In the genomic region with DNA sequence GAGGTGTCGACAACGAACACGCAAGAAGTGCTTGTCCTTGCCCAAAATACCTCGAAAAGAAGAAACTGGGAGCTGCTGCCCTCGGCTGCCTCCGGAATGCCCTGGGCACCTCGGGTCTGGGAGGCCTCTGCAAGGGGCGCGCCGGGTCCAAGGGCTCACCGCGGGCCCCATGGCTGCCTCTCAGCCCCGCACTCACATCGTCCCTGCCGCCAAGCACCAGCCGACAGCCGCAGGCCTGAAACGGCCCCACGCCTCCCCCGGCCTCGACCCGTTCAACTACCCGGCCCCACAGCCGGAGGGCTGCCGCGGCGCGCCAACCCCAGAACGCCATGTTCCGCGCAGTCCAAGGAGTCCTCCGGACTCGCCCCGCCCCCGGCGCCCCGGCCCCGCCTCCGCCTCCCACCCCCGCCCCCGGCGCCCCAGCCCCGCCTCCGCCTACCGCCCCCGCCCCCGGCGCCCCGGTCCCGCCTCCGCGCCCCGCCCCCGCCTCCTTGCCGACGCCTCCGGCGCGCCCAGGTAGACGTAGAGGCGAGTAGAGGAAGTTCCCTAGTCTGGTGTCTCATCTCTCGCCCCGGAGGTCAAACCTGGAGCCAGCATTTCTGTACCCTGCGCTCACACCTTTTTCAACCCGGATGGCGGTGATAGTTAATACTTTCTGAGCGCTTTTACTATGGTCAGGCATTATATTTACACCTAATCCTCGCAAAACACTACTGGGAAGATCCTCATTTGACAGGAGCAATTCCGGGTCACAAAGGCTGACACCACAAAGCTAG, we compare ENCODE assay signal across 8 cellular contexts. TPM values are rescaled to one million over a fixed set of nuclear protein-coding genes. Genes with fewer than 3 reads are reported as not detected.
A peak's percentile ranks its signal among the peaks of the same experiment; 100 is the strongest.
DNase-seq lines count a peak whose midpoint lies in the region; ATAC-seq and TF ChIP-seq lines count a peak whose summit lies in the region.

Gene SIRT3 (minus strand): TSS at position 345 of the 776 bp plus-strand sequence. CDS start 14 bp downstream, at position 331.

- in situ Hi-C loops in Caki2 (cut with HindIII; ENCODE audit: low pct_unique_long_range_greater_than_20kb, low sequenced_read_pairs): no loop called here

- H3K27me3 ChIP-seq in OCI-LY1 (ENCODE audit: insufficient read depth, low read length): no peaks in the 10 kb centered on the region

- no peak within 1 kb of the TSS for H2AFZ ChIP-seq in OCI-LY1 (ENCODE audit: low read length)

- no peaks in the 10 kb centered on the region for H3F3A ChIP-seq in OCI-LY1 (ENCODE audit: insufficient read depth, low read length)

- peak; percentile 67 for ATAC-seq in GM21360 (IDR thresholded peaks at IDR 0.05; ENCODE audit: unreplicated experiment)

- no peaks in the 10 kb centered on the region for H3K9me3 ChIP-seq in OCI-LY1 (ENCODE audit: low read length)

- H3K27ac ChIP-seq in OCI-LY1 (ENCODE audit: low read depth, low read length, poor library complexity, severe bottlenecking): peak within 1 kb of the TSS; percentile 91

- peak within 1 kb of the TSS; percentile 90 for H3K4me2 ChIP-seq in OCI-LY1 (ENCODE audit: low read length)

- no peak for TF ChIP-seq CTCF in OCI-LY1 (IDR thresholded peaks at IDR 0.05; ENCODE audit: low read length)

- H3K4me3 ChIP-seq in OCI-LY1 (ENCODE audit: low read depth, low read length, poor library complexity, severe bottlenecking): peak within 1 kb of the TSS; percentile 100

- H3K36me3 ChIP-seq in OCI-LY1 (ENCODE audit: insufficient read depth, low read length): peaks cover 26% of the 10 kb centered on the region

- H4K20me1 ChIP-seq in OCI-LY1 (ENCODE audit: insufficient read depth, low read length): no peaks in the 10 kb centered on the region

- H3K4me1 ChIP-seq in OCI-LY1 (ENCODE audit: insufficient read depth, low read length, severe bottlenecking): peaks cover 23% of the 10 kb centered on the region

- peak within 1 kb of the TSS; percentile 100 for H3K9ac ChIP-seq in OCI-LY1 (ENCODE audit: low read length)

- no peaks in the 10 kb centered on the region for H3K9me2 ChIP-seq in OCI-LY1 (ENCODE audit: low read depth, low read length)

- DNase-seq in Caki2 (ENCODE audit: low read depth): peak; percentile 64
- DNase-seq in HT1080 (ENCODE audit: low read depth): peak; percentile 54
- peak; percentile 87 for DNase-seq in activated CD8-positive, alpha-beta memory T cell treated with anti-CD3 and anti-CD28 coated beads, Interleukin-2, amount 50 U/mL, for 48 hours
- DNase-seq in epidermal melanocyte (ENCODE audit: insufficient read length, low spot score): peak; percentile 83
- peak; percentile 42 for DNase-seq in middle frontal gyrus (ENCODE audit: extremely low spot score, low spot score)
- peak; percentile 64 to 65 for DNase-seq in stimulated activated CD8-positive, alpha-beta memory T cell treated with anti-CD3 and anti-CD28 coated beads, Interleukin-2, amount 100 ng/mL, for 48 hours (ENCODE audit: low read depth in 2 of 2)

- H3K79me2 ChIP-seq in OCI-LY1 (ENCODE audit: insufficient read depth, low read length): peaks cover 32% of the 10 kb centered on the region

RNA-seq across cellular contexts. Expression of gene SIRT3, which starts in this region (rescaled TPM):
- 24.4 and 25.1 TPM in 2 replicates for total RNA-seq in Caki2 (2014; rRNA removed; shearing (Covaris generic); ENCODE audit: low replicate concordance)
- total RNA-seq in HT1080 (2014; rRNA removed; shearing (Covaris generic)): 10.0 and 10.4 TPM in 2 replicates
- polyA plus RNA-seq in HT1080 (2015; cell fraction: cytosol; rRNA removed): 12.7 and 14.8 TPM in 2 replicates
- 30.3 and 35.7 TPM in 2 replicates for polyA plus RNA-seq in HT1080 (2015; cell fraction: nucleus; rRNA removed)

Comparison
In these comparisons a context has a peak if more than half of its experiments do, and no peak if none do; other contexts are left out.
1. Peak in every context shown above with its lines: DNase-seq, ATAC-seq, H3K4me3 ChIP-seq and H3K27ac ChIP-seq.